ENCODE assay signal across 17 cellular contexts in genomic region chr4:182717788-182718583, GRCh38.
A peak's percentile ranks its signal among the peaks of the same experiment; 100 is the strongest.
DNase-seq lines count a peak whose midpoint lies in the region; ATAC-seq and TF ChIP-seq lines count a peak whose summit lies in the region.
"Had no signal": no experiment of that assay in that cellular context is flagged by ENCODE, and none has a peak within 500 bp of the region (broad histone marks: within the 10 kb centered on the region; RNA-seq: fewer than 3 reads in every experiment).

No MANE protein-coding gene starts in this region.

- TF ChIP-seq POLR2A in upper lobe of left lung (IDR thresholded peaks at IDR 0.05), result no peak

- 72 to 83% methylated on average over 6 of the region's 6 CpGs for WGBS in upper lobe of left lung, 2 donors

- ATAC-seq in GM18499 (IDR thresholded peaks at IDR 0.05; ENCODE audit: insufficient read depth, unreplicated experiment) (peak; percentile 53), GM21423 (IDR thresholded peaks at IDR 0.05; ENCODE audit: unreplicated experiment) (peak; percentile 68), HG02884 (IDR thresholded peaks at IDR 0.05; ENCODE audit: unreplicated experiment) (peak; percentile 75), HG03469 (IDR thresholded peaks at IDR 0.05; ENCODE audit: unreplicated experiment) (peak; percentile 56), upper lobe of left lung (ENCODE audit: low FRiP score in 2 of 2) (no peak)
- ATAC-seq: K562, left colon had no signal

- H3K4me1 ChIP-seq in upper lobe of left lung, result no peaks in the 10 kb centered on the region

- no peak overlapping the region for H3K27ac ChIP-seq in upper lobe of left lung
- H3K27ac ChIP-seq: hepatocyte had no signal

- DNase-seq in activated CD4-positive, alpha-beta T cell treated with anti-CD3 and anti-CD28 coated beads, Interleukin-2, amount 50 U/mL, for 4 hours, result no peak
- no peak for DNase-seq in upper lobe of left lung
- DNase-seq in hypothalamus (lab: John Stamatoyannopoulos, UW), result no peak
- no peak for DNase-seq in NK-92 treated with Interleukin-12 subunit alpha and Interleukin-12 subunit beta, amount 100 ng/mL, for 24 hours (lab: John Stamatoyannopoulos, UW)
- DNase-seq: activated CD4-positive, CD25-positive, alpha-beta regulatory T cell; activated naive CD4-positive, alpha-beta T cell treated with Interleukin-2 at 50 U/mL for 16 hours; COR-L47; left colon; NCI-H1694; NCI-H526; SW 1271 had no signal

- no peak for TF ChIP-seq EP300 in upper lobe of left lung (IDR thresholded peaks at IDR 0.05)

- no peaks in the 10 kb centered on the region for H3K36me3 ChIP-seq in upper lobe of left lung

- no peak overlapping the region for H3K4me3 ChIP-seq in upper lobe of left lung
- H3K4me3 ChIP-seq: hepatocyte, K562 had no signal

- H3K9me3 ChIP-seq in upper lobe of left lung, result no peaks in the 10 kb centered on the region

- TF ChIP-seq CTCF in upper lobe of left lung (IDR thresholded peaks at IDR 0.05), result no peak

- H3K27me3 ChIP-seq in upper lobe of left lung, result no peaks in the 10 kb centered on the region
- H3K27me3 ChIP-seq: hepatocyte had no signal

Comparison
In these comparisons a context has a peak if more than half of its experiments do, and no peak if none do; other contexts are left out.
1. ATAC-seq: peak in GM18499 (single experiment), GM21423 (single experiment), HG02884 (single experiment) and HG03469 (single experiment); none in upper lobe of left lung (0 of 2).